In genomic region chr9:3736186-3736585, GRCh38 we compare ENCODE assay signal across 29 cellular contexts.
DNase-seq lines count a peak whose midpoint lies in the region; ATAC-seq, FAIRE-seq and TF ChIP-seq lines count a peak whose summit lies in the region.
"Had no signal": no experiment of that assay in that cellular context is flagged by ENCODE, and none has a peak within 500 bp of the region (broad histone marks: within the 10 kb centered on the region; RNA-seq: fewer than 3 reads in every experiment).

No MANE protein-coding gene starts in this region.

- H3K9me3 Mint-ChIP-seq in endothelial cell (ENCODE audit: unreplicated experiment), result no peaks in the 10 kb centered on the region
- H3K9me3 Mint-ChIP-seq: central memory CD8-positive, alpha-beta T cell had no signal

- H3K36me3 Mint-ChIP-seq in endothelial cell (ENCODE audit: low read depth, unreplicated experiment), result no peaks in the 10 kb centered on the region

- in situ Hi-C loops in KBM-7 (cut with MboI; ENCODE audit: low pct_unique_long_range_greater_than_20kb, low sequenced_read_pairs), result no loop called here

- peaks cover 2% of the 10 kb centered on the region for H3K27me3 Mint-ChIP-seq in endothelial cell (ENCODE audit: unreplicated experiment)
- H3K27me3 Mint-ChIP-seq: central memory CD8-positive, alpha-beta T cell had no signal

- H3K4me3 ChIP-seq in neutrophil (ENCODE audit: low read depth in 1 of 2, low read length in 1 of 2), result no peak overlapping the region
- H3K4me3 ChIP-seq: transverse colon had no signal

- no peaks in the 10 kb centered on the region for H3K36me3 ChIP-seq in neutrophil
- H3K36me3 ChIP-seq: transverse colon had no signal

- H3K27me3 ChIP-seq in neutrophil, result no peaks in the 10 kb centered on the region
- H3K27me3 ChIP-seq: transverse colon had no signal

- no peak overlapping the region for H3K4me3 Mint-ChIP-seq in endothelial cell (ENCODE audit: unreplicated experiment)
- H3K4me3 Mint-ChIP-seq: central memory CD8-positive, alpha-beta T cell; H9; neural crest cell had no signal

- no peak overlapping the region for H3K27ac Mint-ChIP-seq in endothelial cell (ENCODE audit: unreplicated experiment)

- no peaks in the 10 kb centered on the region for H3K9me3 ChIP-seq in neutrophil
- H3K9me3 ChIP-seq: SK-N-SH, transverse colon had no signal

- ATAC-seq in GM18517 (IDR thresholded peaks at IDR 0.05; ENCODE audit: unreplicated experiment) (no peak), HG02588 (IDR thresholded peaks at IDR 0.05; ENCODE audit: unreplicated experiment) (no peak)
- ATAC-seq: activated CD4-positive, CD25-positive, alpha-beta regulatory T cell treated with anti-CD3 and anti-CD28 coated beads, Interleukin-2, amount 50 U/mL, for 24 hours; left lobe of liver; right cardiac atrium had no signal

- H3K27ac ChIP-seq in neutrophil, result peak overlapping the region; percentile 65
- H3K27ac ChIP-seq: parathyroid adenoma, transverse colon had no signal

- DNase-seq in KBM-7, result peak; percentile 65
- DNase-seq in SIG-M5 (lab: John Stamatoyannopoulos, UW), result peak; percentile 72
- peak; percentile 63 for DNase-seq in fibroblast of gingiva (ENCODE audit: low read depth)
- no peak for DNase-seq in endothelial cell (ENCODE audit: low spot score)
- DNase-seq in urothelium cell line (ENCODE audit: low spot score), result no peak
- DNase-seq: ACHN; activated CD4-positive, alpha-beta T cell treated with anti-CD3 and anti-CD28 coated beads, Interleukin-2, amount 50 U/mL, for 4 hours; activated gamma-delta T cell treated with Interleukin-2 at 50 U/mL for 16 hours; activated T-cell treated with anti-CD3 and anti-CD28 coated beads, Interleukin-2, amount 50 U/mL, for 48 hours; H9; Karpas-422; NCI-H82; OCI-M1; right cardiac atrium; SK-N-SH; stimulated activated CD4-positive, alpha-beta T cell treated with anti-CD3 and anti-CD28 coated beads, Interleukin-2, amount 100 ng/mL, for 48 hours; T-helper 2 cell; transverse colon had no signal

- no peak for FAIRE-seq in urothelium cell line (lab: Jason Lieb, UNC)
- FAIRE-seq: endometrium, GM12892, islet of Langerhans had no signal

- TF ChIP-seq CTCF in neutrophil (IDR thresholded peaks at IDR 0.05) (no peak), endothelial cell (IDR thresholded peaks at IDR 0.05; ENCODE audit: unreplicated experiment) (no peak)

- peaks cover 13 to 26% of the 10 kb centered on the region in 2 experiments for H3K4me1 ChIP-seq in neutrophil (ENCODE audit: control insufficient read depth in 1 of 2, insufficient read depth in 1 of 2, low read depth in 1 of 2, low read length in 1 of 2)

- H3K4me1 Mint-ChIP-seq in endothelial cell (ENCODE audit: unreplicated experiment), result peaks cover 2% of the 10 kb centered on the region
- H3K4me1 Mint-ChIP-seq: central memory CD8-positive, alpha-beta T cell had no signal

Comparison
In these comparisons a context has a peak if more than half of its experiments do, and no peak if none do; other contexts are left out.
1. DNase-seq: peak in KBM-7 (single experiment), SIG-M5 (single experiment) and fibroblast of gingiva (single experiment); none in endothelial cell (single experiment) and urothelium cell line (single experiment).